ENCODE assay signal across 10 cellular contexts in the genomic region with DNA sequence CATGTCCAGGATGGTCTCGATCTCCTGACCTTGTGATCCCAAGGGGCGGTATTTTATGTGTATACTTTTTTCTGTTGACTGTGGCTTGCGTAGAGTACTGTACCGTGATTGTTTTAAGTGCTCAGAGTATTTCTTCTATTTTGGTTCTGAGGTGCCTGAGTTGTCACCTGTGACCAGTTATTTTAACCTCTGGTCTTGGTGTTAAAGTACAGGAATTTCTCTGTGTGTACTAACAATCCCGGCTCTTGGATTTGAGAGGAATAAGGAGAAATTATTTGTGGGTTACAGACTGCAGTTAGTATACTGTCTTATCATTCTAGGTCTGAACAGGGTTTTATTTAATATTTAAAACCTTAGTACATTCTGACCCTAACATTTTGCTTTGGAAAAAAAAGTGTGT. TPM values are rescaled to one million over a fixed set of nuclear protein-coding genes. Genes with fewer than 3 reads are reported as not detected.
DNase-seq lines count a peak whose midpoint lies in the region; ATAC-seq and TF ChIP-seq lines count a peak whose summit lies in the region.
"Had no signal": no experiment of that assay in that cellular context is flagged by ENCODE, and none has a peak within 500 bp of the region (broad histone marks: within the 10 kb centered on the region; RNA-seq: fewer than 3 reads in every experiment).

No MANE protein-coding gene starts in this region.

- DNase-seq in left ventricle myocardium inferior (no peak), cardiac septum (ENCODE audit: low spot score) (no peak), mesothelial cell of epicardium (ENCODE audit: low spot score in 2 of 2, unreplicated experiment in 2 of 2) (no peak), upper lobe of left lung (no peak), NCI-H2196 (lab: John Stamatoyannopoulos, UW; ENCODE audit: unreplicated experiment) (no peak), ecto neural progenitor cell (ENCODE audit: low spot score) (no peak)
- no peak for DNase-seq in activated naive CD4-positive, alpha-beta T cell treated with Interleukin-2 at 50 U/mL for 16 hours
- DNase-seq: NCI-H187 treated with DMSO at 0.1 percent for 48 hours had no signal

- H3K27ac Mint-ChIP-seq in brain (peak overlapping the region in 4 of 5 experiments; percentile 32 to 66 (median 64)), mesothelial cell of epicardium (peak overlapping the region; percentile 19)

- no peaks in the 10 kb centered on the region for H3K27me3 ChIP-seq in left ventricle myocardium inferior (ENCODE audit: low read depth)
- no peaks in the 10 kb centered on the region for H3K27me3 ChIP-seq in upper lobe of left lung

- H3K9me3 Mint-ChIP-seq in brain, result peaks cover 0 to 5% (median 0%) of the 10 kb centered on the region in 5 experiments
- no peaks in the 10 kb centered on the region for H3K9me3 Mint-ChIP-seq in mesothelial cell of epicardium
- H3K9me3 Mint-ChIP-seq: CD14-positive monocyte had no signal

- 53 to 66% methylated on average over 5 of the region's 5 CpGs for WGBS in upper lobe of left lung, 2 donors

- ATAC-seq in upper lobe of left lung (ENCODE audit: low FRiP score in 2 of 2), result no peak

- H3K4me1 Mint-ChIP-seq in brain, result peaks cover 57% of the 10 kb centered on the region
- peaks cover 21% of the 10 kb centered on the region for H3K4me1 Mint-ChIP-seq in mesothelial cell of epicardium

- peak overlapping the region; percentile 97 for H3K27ac ChIP-seq in left ventricle myocardium inferior (replicated peaks)
- H3K27ac ChIP-seq in upper lobe of left lung, result peak overlapping the region in 1 of 4 donors; percentile 98

- H3K4me3 Mint-ChIP-seq in brain (no peak overlapping the region), mesothelial cell of epicardium (no peak overlapping the region)

- H3K36me3 ChIP-seq in left ventricle myocardium inferior, result peaks cover 4% of the 10 kb centered on the region
- H3K36me3 ChIP-seq in upper lobe of left lung, result peaks cover 0 to 13% (median 0%) of the 10 kb centered on the region in 4 donors

- TF ChIP-seq POLR2A in upper lobe of left lung (IDR thresholded peaks at IDR 0.05), result no peak

- TF ChIP-seq CTCF in left ventricle myocardium inferior (IDR thresholded peaks at IDR 0.05; ENCODE audit: borderline replicate concordance) (no peak), brain (conservative IDR thresholded peaks at IDR 0.05) (no peak), mesothelial cell of epicardium (IDR thresholded peaks at IDR 0.05; ENCODE audit: unreplicated experiment) (no peak), upper lobe of left lung (IDR thresholded peaks at IDR 0.05) (no peak)

- intact Hi-C loops in left ventricle myocardium inferior (cut with micrococcal nuclease) (no loop called here), cardiac septum (cut with DNase I) (loop anchor here (5.0 kb wide), 2 partner anchors 144 to 234 kb away; a partner anchor contains a TSS)

- H3K4me1 ChIP-seq in left ventricle myocardium inferior, result peaks cover 74% of the 10 kb centered on the region
- H3K4me1 ChIP-seq in upper lobe of left lung, result peaks cover 32 to 56% (median 38%) of the 10 kb centered on the region in 4 donors

- no peak for TF ChIP-seq EP300 in upper lobe of left lung (IDR thresholded peaks at IDR 0.05)

- H3K36me3 Mint-ChIP-seq in brain (peaks cover 43% of the 10 kb centered on the region), mesothelial cell of epicardium (peaks cover 4% of the 10 kb centered on the region)

- peak overlapping the region; percentile 89 for H3K4me3 ChIP-seq in left ventricle myocardium inferior
- peak overlapping the region in 3 of 4 donors; percentile 82 to 97 (median 94) for H3K4me3 ChIP-seq in upper lobe of left lung

- peaks cover 7% of the 10 kb centered on the region for H3K27me3 Mint-ChIP-seq in brain
- no peaks in the 10 kb centered on the region for H3K27me3 Mint-ChIP-seq in mesothelial cell of epicardium (ENCODE audit: low read depth)

- H3K9me3 ChIP-seq in left ventricle myocardium inferior (replicated peaks) (no peaks in the 10 kb centered on the region), upper lobe of left lung (no peaks in the 10 kb centered on the region)

RNA-seq across cellular contexts. Expression of a gene that starts 2.0 kb away (rescaled TPM):
- 58.5 TPM for total RNA-seq in left ventricle myocardium inferior
- 73.0 TPM for total RNA-seq in cardiac septum
- polyA plus RNA-seq in brain (ENCODE audit: insufficient read depth, low read depth, low replicate concordance), result 55.1 TPM
- 121 to 129 TPM (median 128 TPM) in 3 replicates for total RNA-seq in mesothelial cell of epicardium
- 100 to 1,000 TPM in 5 of 6 donors, 10 to 100 TPM in 1; 97.0 to 338 (median 135) TPM for total RNA-seq in upper lobe of left lung

RNA-seq across cellular contexts. Expression of a gene that starts 43.6 kb away (rescaled TPM):
- total RNA-seq in left ventricle myocardium inferior (0.44 TPM), cardiac septum (0.19 TPM), mesothelial cell of epicardium (1.8 to 2.5 TPM (median 2.2 TPM) in 3 replicates), upper lobe of left lung (under 1 TPM in 3 of 6 donors, not detected in 3; 0.15 to 0.23 (median 0.17) TPM)
- not detected for polyA plus RNA-seq in brain (ENCODE audit: insufficient read depth, low read depth, low replicate concordance)
- polyA plus RNA-seq: CD14-positive monocyte had no signal

RNA-seq across cellular contexts. Expression of a gene that starts 57.2 kb away (rescaled TPM):
- 27.2 TPM for total RNA-seq in left ventricle myocardium inferior
- 73.9 TPM for total RNA-seq in cardiac septum
- polyA plus RNA-seq in brain (ENCODE audit: insufficient read depth, low read depth, low replicate concordance), result 8.8 TPM
- 7.2 to 8.0 TPM (median 8.0 TPM) in 3 replicates for total RNA-seq in mesothelial cell of epicardium
- 10 to 100 TPM; 10.5 to 65.0 (median 49.5) TPM for total RNA-seq in upper lobe of left lung
